ENCODE assay signal across 10 cellular contexts in the genomic region with DNA sequence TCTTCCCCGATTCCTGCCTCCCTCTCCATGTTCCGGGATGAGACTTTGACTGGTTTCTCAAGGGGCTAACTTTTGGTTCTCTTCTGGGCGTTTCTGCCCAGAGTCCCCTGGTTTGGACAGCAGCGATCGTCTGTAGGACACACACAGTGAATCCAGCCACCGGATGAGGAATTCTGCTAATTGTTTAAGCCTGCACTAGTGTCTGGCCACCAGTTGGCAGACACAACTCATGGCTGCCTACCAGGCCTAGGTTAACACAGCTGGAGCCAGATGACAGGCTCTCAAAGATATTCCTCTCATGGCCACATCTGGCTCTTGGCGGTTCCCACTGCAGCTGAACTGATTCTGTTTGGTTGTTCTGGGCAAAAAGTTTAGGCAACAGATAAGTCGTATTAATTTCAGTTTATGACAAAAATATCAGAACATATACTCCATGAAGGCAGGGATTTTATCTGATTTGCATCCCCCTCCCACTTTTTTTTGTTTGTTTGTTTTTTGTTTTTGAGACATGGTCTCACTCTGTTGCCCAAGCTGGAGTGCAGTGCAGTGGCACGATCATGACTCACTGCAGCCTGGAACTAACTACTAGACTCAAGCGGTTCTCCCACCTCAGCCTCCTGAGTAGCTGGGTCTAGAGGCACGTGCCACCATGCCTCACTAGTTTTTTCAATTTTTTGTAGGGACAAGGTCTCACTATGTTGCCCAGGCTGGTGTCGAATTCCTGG.
DNase-seq lines count a peak whose midpoint lies in the region; ATAC-seq and TF ChIP-seq lines count a peak whose summit lies in the region.
"Had no signal": no experiment of that assay in that cellular context is flagged by ENCODE, and none has a peak within 500 bp of the region (broad histone marks: within the 10 kb centered on the region; RNA-seq: fewer than 3 reads in every experiment).

No MANE protein-coding gene starts in this region.

- H3K4me3 Mint-ChIP-seq in activated T-cell treated with anti-CD3 and anti-CD28 coated beads, Interleukin-2, amount 50 U/mL, for 24 hours, result no peak overlapping the region
- no peak overlapping the region for H3K4me3 Mint-ChIP-seq in MCF 10A (ENCODE audit: unreplicated experiment)

- 80 to 82% methylated on average over 1 to 12 of the region's 12 CpGs for WGBS in transverse colon (ENCODE audit: low coverage in 1 of 2), 2 donors

- DNase-seq in activated T-cell treated with anti-CD3 and anti-CD28 coated beads, Interleukin-2, amount 50 U/mL, for 24 hours, result no peak
- DNase-seq in activated T-cell treated with anti-CD3 and anti-CD28 coated beads, Interleukin-2, amount 50 U/mL, for 48 hours, result no peak
- DNase-seq in MCF 10A (ENCODE audit: unreplicated experiment) (peak; percentile 14), lung microvascular endothelial cell (ENCODE audit: low read depth in 2 of 2) (peak; percentile 23 to 84), transverse colon (peak; percentile 14), CD1c-positive myeloid dendritic cell (ENCODE audit: extremely low spot score) (no peak)
- no peak for DNase-seq in stimulated activated CD4-positive, alpha-beta T cell treated with anti-CD3 and anti-CD28 coated beads, Interleukin-4, amount 100 ng/mL, for 4 hours
- DNase-seq: NCI-H1417 had no signal

- no peak for TF ChIP-seq POLR2A in transverse colon (IDR thresholded peaks at IDR 0.05)

- H3K4me1 ChIP-seq in transverse colon, result peaks cover 0 to 29% (median 9%) of the 10 kb centered on the region in 4 donors

- no peaks in the 10 kb centered on the region for H3K36me3 ChIP-seq in transverse colon

- peaks cover 79% of the 10 kb centered on the region for H3K4me1 Mint-ChIP-seq in activated T-cell treated with anti-CD3 and anti-CD28 coated beads, Interleukin-2, amount 50 U/mL, for 24 hours (ENCODE audit: low read depth)
- peaks cover 9% of the 10 kb centered on the region for H3K4me1 Mint-ChIP-seq in MCF 10A (ENCODE audit: insufficient read depth, unreplicated experiment)

- TF ChIP-seq CTCF in MCF 10A (IDR thresholded peaks at IDR 0.05; ENCODE audit: unreplicated experiment), result no peak
- peak in 1 of 5 experiments; percentile 12 for TF ChIP-seq CTCF in transverse colon (IDR thresholded peaks at IDR 0.05)

- peaks cover 5% of the 10 kb centered on the region for H3K36me3 Mint-ChIP-seq in activated T-cell treated with anti-CD3 and anti-CD28 coated beads, Interleukin-2, amount 50 U/mL, for 24 hours (ENCODE audit: low read depth)
- H3K36me3 Mint-ChIP-seq in MCF 10A (ENCODE audit: insufficient read depth, unreplicated experiment), result no peaks in the 10 kb centered on the region

- no TSS peak for BruUV-seq in MCF 10A (replicated peaks; lab: Mats Ljungman, UMichigan)

- H3K9me3 Mint-ChIP-seq in activated T-cell treated with anti-CD3 and anti-CD28 coated beads, Interleukin-2, amount 50 U/mL, for 24 hours, result no peaks in the 10 kb centered on the region
- no peaks in the 10 kb centered on the region for H3K9me3 Mint-ChIP-seq in MCF 10A (ENCODE audit: unreplicated experiment)

- in situ Hi-C loops in transverse colon (cut with MboI; ENCODE audit: low pct_ligation_motif_present in 1 of 4, low pct_unique_long_range_greater_than_20kb in 1 of 4, low sequenced_read_pairs in 3 of 4), result loop anchor here in 1 of 4 donors (25.0 kb wide), 1 partner anchor 277 kb away; the partner anchor contains the start of gene FOXP1

- no peak for TF ChIP-seq EP300 in transverse colon (IDR thresholded peaks at IDR 0.05; ENCODE audit: low read depth)

- no peak overlapping the region for H3K4me3 ChIP-seq in transverse colon

- no peak for ATAC-seq in HG03159 (IDR thresholded peaks at IDR 0.05; ENCODE audit: unreplicated experiment)

- no peaks in the 10 kb centered on the region for H3K9me3 ChIP-seq in transverse colon

- no peaks in the 10 kb centered on the region for H3K27me3 Mint-ChIP-seq in activated T-cell treated with anti-CD3 and anti-CD28 coated beads, Interleukin-2, amount 50 U/mL, for 24 hours
- no peaks in the 10 kb centered on the region for H3K27me3 Mint-ChIP-seq in MCF 10A (ENCODE audit: insufficient read depth, unreplicated experiment)

- H3K27ac Mint-ChIP-seq in activated T-cell treated with anti-CD3 and anti-CD28 coated beads, Interleukin-2, amount 50 U/mL, for 24 hours, result peak overlapping the region; percentile 66
- H3K27ac Mint-ChIP-seq in MCF 10A (ENCODE audit: low read depth, unreplicated experiment), result no peak overlapping the region

- peak overlapping the region; percentile 57 to 74 (median 68) for H3K27ac ChIP-seq in transverse colon
- H3K27ac ChIP-seq: epithelial cell of prostate had no signal

- CTCF ChIA-PET in MCF 10A (lab: Yijun Ruan, JAX), result interaction anchor here (0.6 to 0.7 kb wide), 2 partner anchors 130 to 302 kb away, joined by 3 read pairs; no protein-coding TSS in a partner anchor

- intact Hi-C loops in MCF 10A (cut with micrococcal nuclease) (no loop called here), transverse colon (cut with DNase I; ENCODE audit: low total_unique reads) (loop anchor here (5.0 kb wide), 1 partner anchor 272 kb away; the partner anchor contains the start of gene FOXP1)

- H3K27me3 ChIP-seq in transverse colon, result no peaks in the 10 kb centered on the region

- POLR2A ChIA-PET in MCF 10A (lab: Yijun Ruan, JAX), result interaction anchor here (0.6 kb wide), 1 partner anchor 273 kb away, joined by 3 read pairs; the partner anchor contains the start of gene FOXP1

Comparison
In these comparisons a context has a peak if more than half of its experiments do, and no peak if none do; other contexts are left out.
1. DNase-seq: peak in MCF 10A (single experiment), lung microvascular endothelial cell (2 of 2) and transverse colon (single experiment); none in activated T-cell treated with anti-CD3 and anti-CD28 coated beads, Interleukin-2, amount 50 U/mL, for 24 hours (single experiment), activated T-cell treated with anti-CD3 and anti-CD28 coated beads, Interleukin-2, amount 50 U/mL, for 48 hours (0 of 2), stimulated activated CD4-positive, alpha-beta T cell treated with anti-CD3 and anti-CD28 coated beads, Interleukin-4, amount 100 ng/mL, for 4 hours (0 of 2) and CD1c-positive myeloid dendritic cell (single experiment).